8 cellular contexts compared by ENCODE assay signal in the genomic region with DNA sequence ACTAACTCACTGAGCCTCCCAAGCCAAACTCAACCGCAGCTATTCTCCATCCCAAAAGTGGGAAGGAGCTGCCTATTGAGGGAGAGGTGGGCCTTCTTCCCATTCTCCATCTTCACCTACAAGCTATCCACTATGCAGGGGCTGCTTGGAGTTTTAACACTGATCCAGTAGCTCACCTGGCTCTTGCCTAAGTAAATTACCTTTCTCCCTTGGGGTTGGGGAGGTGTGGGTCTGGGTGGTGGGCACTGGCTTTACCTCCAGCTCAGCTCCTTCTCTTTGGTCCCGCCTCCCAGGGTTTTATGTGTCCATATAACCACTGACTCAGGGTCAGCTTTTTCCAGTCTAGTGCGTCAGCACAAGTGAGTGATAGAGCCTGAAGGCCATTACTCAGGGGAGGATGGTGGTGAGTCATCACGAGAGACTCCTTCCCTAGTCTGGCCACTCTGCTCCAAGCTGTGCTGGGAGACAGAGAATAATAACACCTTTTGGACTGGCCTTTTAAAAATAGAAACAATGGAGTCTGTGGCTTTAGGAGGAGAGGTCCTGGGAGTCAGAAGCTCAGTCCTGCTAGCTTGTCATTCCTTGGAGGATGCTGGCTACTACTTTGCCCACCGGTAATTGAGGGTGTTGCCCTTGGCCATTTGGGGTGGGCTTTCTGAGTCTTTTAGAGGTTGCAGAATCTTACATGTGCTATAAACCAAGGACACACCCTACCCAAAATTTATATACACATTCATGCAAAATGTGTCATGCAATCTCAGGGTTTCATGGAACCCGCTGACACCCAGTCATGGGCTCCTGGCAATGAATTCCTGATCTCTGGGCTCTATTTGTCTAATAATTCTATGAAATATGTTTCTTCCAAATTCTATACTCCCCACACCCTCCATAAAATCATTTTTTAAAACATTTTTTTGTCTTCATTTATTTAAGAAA. TPM values are rescaled to one million over a fixed set of nuclear protein-coding genes. Genes with fewer than 3 reads are reported as not detected.
DNase-seq lines count a peak whose midpoint lies in the region; ATAC-seq, FAIRE-seq and TF ChIP-seq lines count a peak whose summit lies in the region.

No MANE protein-coding gene starts in this region.

- DNase-seq in D341Med (ENCODE audit: low spot score), result peak; percentile 34
- peak; percentile 63 for DNase-seq in OCI-M1 (lab: John Stamatoyannopoulos, UW)
- DNase-seq in esophagus muscularis mucosa (ENCODE audit: extremely low spot score), result no peak
- DNase-seq in ovary, result peak; percentile 54 to 88 (median 72)
- DNase-seq in NCI-H2081 treated with DMSO at 0.1 percent for 48 hours (lab: John Stamatoyannopoulos, UW), result no peak
- no peak for DNase-seq in D721Med (ENCODE audit: insufficient read length, low spot score)

- H3K27ac ChIP-seq in esophagus muscularis mucosa (replicated peaks in 1 of 4), result peak overlapping the region; percentile 5 to 64 (median 36)
- peak overlapping the region in 1 of 2 donors; percentile 3 for H3K27ac ChIP-seq in ovary

- no peak for FAIRE-seq in D721Med (lab: Jason Lieb, UNC)

- TF ChIP-seq POLR2A in esophagus muscularis mucosa (IDR thresholded peaks at IDR 0.05; ENCODE audit: low read depth) (no peak), ovary (IDR thresholded peaks at IDR 0.05) (no peak)

- no peaks in the 10 kb centered on the region for H3K36me3 ChIP-seq in esophagus muscularis mucosa
- no peaks in the 10 kb centered on the region for H3K36me3 ChIP-seq in ovary

- H3K4me3 ChIP-seq in esophagus muscularis mucosa, result no peak overlapping the region
- H3K4me3 ChIP-seq in ovary, result no peak overlapping the region

- ATAC-seq in HG02798 (IDR thresholded peaks at IDR 0.05; ENCODE audit: poor library complexity, unreplicated experiment), result no peak
- ATAC-seq in GM18858 (IDR thresholded peaks at IDR 0.05; ENCODE audit: unreplicated experiment), result no peak

- no peaks in the 10 kb centered on the region for H3K27me3 ChIP-seq in esophagus muscularis mucosa
- H3K27me3 ChIP-seq in ovary, result no peaks in the 10 kb centered on the region

- H3K4me1 ChIP-seq in esophagus muscularis mucosa (peaks cover 0 to 16% (median 14%) of the 10 kb centered on the region in 4 donors), ovary (ENCODE audit: insufficient read depth) (no peaks in the 10 kb centered on the region)

- H3K9me3 ChIP-seq in esophagus muscularis mucosa, result no peaks in the 10 kb centered on the region
- H3K9me3 ChIP-seq in ovary, result peaks cover 0 to 7% of the 10 kb centered on the region in 2 donors

- WGBS in esophagus muscularis mucosa, result 55% methylated on average over 6 of the region's 6 CpGs
- WGBS in ovary, 3 donors, result 46 to 57% (median 48%) methylated on average over 6 of the region's 6 CpGs

- TF ChIP-seq EP300 in esophagus muscularis mucosa (IDR thresholded peaks at IDR 0.05) (no peak), ovary (IDR thresholded peaks at IDR 0.05) (no peak)

- intact Hi-C loops in esophagus muscularis mucosa (cut with DNase I), result no loop called here
- intact Hi-C loops in ovary (cut with DNase I), result no loop called here

- TF ChIP-seq CTCF in esophagus muscularis mucosa (IDR thresholded peaks at IDR 0.05) (no peak), ovary (IDR thresholded peaks at IDR 0.05) (no peak), D721Med (IDR thresholded peaks at IDR 0.05; ENCODE audit: insufficient read depth, missing control alignments) (no peak)

RNA-seq across cellular contexts. Expression of gene ATP6V1G1, which starts 35.6 kb away (rescaled TPM):
- total RNA-seq in esophagus muscularis mucosa, result 100 to 1,000 TPM in 2 of 4 donors, 10 to 100 TPM in 2; 88.0 to 135 (median 113) TPM
- total RNA-seq in ovary, result 100 to 1,000 TPM in 4 of 7 donors, 10 to 100 TPM in 3; 93.5 to 211 (median 106) TPM
- polyA plus RNA-seq in ovary, result 100 to 1,000 TPM; 139 to 159 TPM

RNA-seq across cellular contexts. Expression of gene WHRN, which starts 46.7 kb away (rescaled TPM):
- 10 to 100 TPM in 2 of 4 donors, 1 to 10 TPM in 2; 8.1 to 12.6 (median 10.7) TPM for total RNA-seq in esophagus muscularis mucosa
- 10 to 100 TPM; 13.4 to 28.5 (median 25.6) TPM for total RNA-seq in ovary
- polyA plus RNA-seq in ovary, result 10 to 100 TPM in 1 of 2 donors, 1 to 10 TPM in 1; 1.7 to 10.4 TPM

RNA-seq across cellular contexts. Expression of gene TMEM268, which starts 59.1 kb away (rescaled TPM):
- total RNA-seq in esophagus muscularis mucosa (10 to 100 TPM in 2 of 4 donors, 1 to 10 TPM in 2; 7.8 to 17.9 (median 10.2) TPM), ovary (10 to 100 TPM in 5 of 7 donors, 1 to 10 TPM in 2; 6.4 to 39.6 (median 16.0) TPM)
- polyA plus RNA-seq in ovary, result 10 to 100 TPM in 1 of 2 donors, 1 to 10 TPM in 1; 8.2 to 22.5 TPM

Comparison
In these comparisons a context has a peak if more than half of its experiments do, and no peak if none do; other contexts are left out.
1. DNase-seq: peak in D341Med (single experiment), OCI-M1 (single experiment) and ovary (5 of 5); none in esophagus muscularis mucosa (single experiment), NCI-H2081 treated with DMSO at 0.1 percent for 48 hours (single experiment) and D721Med (single experiment).